9 cellular contexts compared by ENCODE assay signal in genomic region chr17:57995076-57995956, GRCh38. TPM values are rescaled to one million over a fixed set of nuclear protein-coding genes. Genes with fewer than 3 reads are reported as not detected.
A peak's percentile ranks its signal among the peaks of the same experiment; 100 is the strongest.
DNase-seq lines count a peak whose midpoint lies in the region; ATAC-seq, FAIRE-seq and TF ChIP-seq lines count a peak whose summit lies in the region.
"Had no signal": no experiment of that assay in that cellular context is flagged by ENCODE, and none has a peak within 500 bp of the region (broad histone marks: within the 10 kb centered on the region; RNA-seq: fewer than 3 reads in every experiment).

No MANE protein-coding gene starts in this region.

- H3K18ac ChIP-seq in H1 (ENCODE audit: extremely low read depth, low read length) (no peak overlapping the region), mesendoderm (ENCODE audit: low read length) (no peak overlapping the region)

- no peak overlapping the region for H3K23ac ChIP-seq in H1 (ENCODE audit: insufficient read length)
- H3K23ac ChIP-seq in mesendoderm (ENCODE audit: low read length): no peak overlapping the region

- POLR2A ChIA-PET in H1 (lab: Charles Lee; ENCODE audit: partially characterized antibody): interaction anchor here (1.0 to 28.0 kb wide), 14 partner anchors 8 to 162 kb away, joined by 3 to 672 read pairs (median 9); partner anchors contain the start of genes DYNLL2, MRPS23 and SRSF1

- H3K27me3 ChIP-seq in H1 (replicated peaks in 1 of 4; ENCODE audit: control insufficient read depth in 3 of 4, extremely low read depth in 1 of 4, insufficient read depth in 3 of 4, low read length in 3 of 4): no peaks in the 10 kb centered on the region
- no peaks in the 10 kb centered on the region for H3K27me3 ChIP-seq in mesendoderm (ENCODE audit: insufficient read depth, low read length, poor library complexity)

- CTCF ChIA-PET in H1 (lab: Charles Lee; ENCODE audit: partially characterized antibody): interaction anchor here (0.6 to 15.0 kb wide), 31 partner anchors 9 to 255 kb away, joined by 3 to 384 read pairs (median 4); partner anchors contain the start of genes MRPS23 and SRSF1

- DNase-seq in NCI-H1417 (lab: John Stamatoyannopoulos, UW) (peak; percentile 67 to 89 (median 68)), NCI-H1417 treated with DMSO at 0.1 percent for 48 hours (lab: John Stamatoyannopoulos, UW) (no peak), NCI-H526 treated with DMSO at 0.1 percent for 48 hours (lab: John Stamatoyannopoulos, UW) (peak; percentile 62), H1 (ENCODE audit: low read depth in 1 of 2, low spot score in 2 of 2) (no peak), mesendoderm (peak; percentile 91)
- DNase-seq in activated CD4-positive, alpha-beta T cell treated with anti-CD3 and anti-CD28 coated beads, Interleukin-2, amount 50 U/mL, for 1 hour: peak; percentile 46
- DNase-seq in stimulated activated naive CD4-positive, alpha-beta T cell (lab: John Stamatoyannopoulos, UW): peak in 5 of 6 experiments; percentile 14 to 59 (median 37)

- H2AK5ac ChIP-seq in H1 (ENCODE audit: low read depth, low read length) (no peak overlapping the region), mesendoderm (ENCODE audit: low read length) (no peak overlapping the region)

- no peak overlapping the region for H4K5ac ChIP-seq in H1 (ENCODE audit: insufficient read length, low read depth, low read length)
- H4K5ac ChIP-seq in mesendoderm (ENCODE audit: low read length): no peak overlapping the region

- no peak overlapping the region for H4K8ac ChIP-seq in H1 (ENCODE audit: extremely low read depth, insufficient read depth, low read length)
- no peak overlapping the region for H4K8ac ChIP-seq in mesendoderm (ENCODE audit: low read depth, low read length)

- H2AFZ ChIP-seq in H1 (ENCODE audit: low read length): no peak overlapping the region

- no peak overlapping the region for H3K56ac ChIP-seq in H1 (replicated peaks; ENCODE audit: insufficient read length, low read depth, low read length)
- no peak overlapping the region for H3K56ac ChIP-seq in mesendoderm (ENCODE audit: low read length)

- no peak for FAIRE-seq in H1 (lab: Jason Lieb, UNC)
- FAIRE-seq: A204.1 had no signal

- no peak overlapping the region for H2BK20ac ChIP-seq in H1 (ENCODE audit: low read length)

- H4K20me1 ChIP-seq in H1 (replicated peaks in 1 of 2; ENCODE audit: control insufficient read depth in 1 of 2, insufficient read depth in 2 of 2, low read length in 2 of 2): peaks cover 0 to 6% of the 10 kb centered on the region in 2 experiments

- H3K9ac ChIP-seq in H1 (replicated peaks in 1 of 4; ENCODE audit: extremely low read depth in 1 of 4, low read depth in 3 of 4, low read length in 3 of 4): no peak overlapping the region
- no peak overlapping the region for H3K9ac ChIP-seq in mesendoderm (ENCODE audit: low read length)

- H2BK12ac ChIP-seq in H1 (ENCODE audit: low read depth, low read length): no peak overlapping the region

- H2BK5ac ChIP-seq in H1 (ENCODE audit: low read depth, low read length) (no peak overlapping the region), mesendoderm (ENCODE audit: low read length) (no peak overlapping the region)

- H3K4me1 ChIP-seq in H1 (replicated peaks in 1 of 4; ENCODE audit: control insufficient read depth in 3 of 4, insufficient read depth in 4 of 4, low read length in 3 of 4) (peaks cover 0 to 9% (median 0%) of the 10 kb centered on the region in 4 experiments; a peak in 1 of 7 replicates), mesendoderm (ENCODE audit: control insufficient read depth, low read depth, low read length) (no peaks in the 10 kb centered on the region)

- H2BK120ac ChIP-seq in H1 (replicated peaks; ENCODE audit: low read depth, low read length): no peak overlapping the region
- no peak overlapping the region for H2BK120ac ChIP-seq in mesendoderm (ENCODE audit: low read depth, low read length)

- H3K79me1 ChIP-seq in H1 (ENCODE audit: low read depth, low read length) (no peaks in the 10 kb centered on the region), mesendoderm (ENCODE audit: low read length) (no peaks in the 10 kb centered on the region)

- peak; percentile 50 to 76 for TF ChIP-seq POLR2A in H1 (IDR thresholded peaks at IDR 0.05; ENCODE audit: control extremely low read depth in 1 of 2, low read depth in 2 of 2, low read length in 2 of 2)

- H3K9me3 ChIP-seq in H1 (ENCODE audit: insufficient read depth in 2 of 2, low read depth in 1 of 2, low read length in 1 of 2): no peaks in the 10 kb centered on the region

- no peak for TF ChIP-seq EP300 in H1 (IDR thresholded peaks at IDR 0.05; ENCODE audit: borderline replicate concordance in 1 of 2, low read depth in 2 of 2, low read length in 2 of 2)

- H3K36me3 ChIP-seq in H1 (ENCODE audit: control insufficient read depth in 2 of 4, insufficient read depth in 4 of 4, low read length in 3 of 4) (peaks cover 0 to 24% (median 10%) of the 10 kb centered on the region in 4 experiments; a peak in 3 of 8 replicates), mesendoderm (ENCODE audit: control insufficient read depth, insufficient read depth, low read length) (peaks cover 3% of the 10 kb centered on the region)

- H3K4me3 ChIP-seq in H1 (ENCODE audit: extremely low read depth in 1 of 4, insufficient read depth in 2 of 4, low read depth in 3 of 4, low read length in 4 of 4) (no peak overlapping the region), mesendoderm (ENCODE audit: low read length) (no peak overlapping the region)

- WGBS in H1 (ENCODE audit: extremely low coverage in 1 of 2, insufficient coverage in 1 of 2, insufficient read length in 1 of 2, insufficient replicate concordance in 2 of 2, low coverage in 1 of 2, low lambda C conversion rate in 2 of 2, missing lambda C conversion rate in 1 of 2), 2 experiments: 70% methylated on average over 4 of the region's 4 CpGs; no CpG with 5 or more reads in 1 of the 2 experiments
- no CpG with 5 or more reads among the region's 4 CpGs for WGBS in mesendoderm (ENCODE audit: extremely low coverage, insufficient coverage, low lambda C conversion rate)

- H2BK15ac ChIP-seq in H1 (ENCODE audit: low read length) (no peak overlapping the region), mesendoderm (replicated peaks; ENCODE audit: low read depth) (no peak overlapping the region)

- H3K4ac ChIP-seq in H1 (replicated peaks; ENCODE audit: insufficient read length, low read depth, low read length) (no peak overlapping the region), mesendoderm (ENCODE audit: low read depth, low read length) (no peak overlapping the region)

- TF ChIP-seq CTCF in H1 (IDR thresholded peaks at IDR 0.05; ENCODE audit: control extremely low read depth in 1 of 3, insufficient read depth in 1 of 3, low read depth in 1 of 3, low read length in 3 of 3): peak; percentile 17 to 74 (median 67)

- TF ChIP-seq RAD21 in H1 (IDR thresholded peaks at IDR 0.05 in 1 of 2, conservative IDR thresholded peaks at IDR 0.05 in 1 of 2; ENCODE audit: low read depth in 2 of 2, low read length in 2 of 2): peak; percentile 79 to 84

- H3K4me2 ChIP-seq in H1 (ENCODE audit: insufficient read depth in 1 of 2, low read depth in 2 of 2, low read length in 2 of 2) (no peak overlapping the region), mesendoderm (ENCODE audit: low read length) (no peak overlapping the region)

- no peak overlapping the region for H4K91ac ChIP-seq in H1 (replicated peaks; ENCODE audit: insufficient read length, low read length)

- H3K14ac ChIP-seq in H1 (ENCODE audit: insufficient read length): no peak overlapping the region

- H3K27ac ChIP-seq in H1 (ENCODE audit: low read depth, low read length): no peak overlapping the region
- no peak overlapping the region for H3K27ac ChIP-seq in mesendoderm (ENCODE audit: low read depth, low read length)

- H3K23me2 ChIP-seq in H1 (ENCODE audit: low read depth, low read length): no peaks in the 10 kb centered on the region

- peak; percentile 50 for ATAC-seq in HG03378 (IDR thresholded peaks at IDR 0.05; ENCODE audit: unreplicated experiment)

- H3K79me2 ChIP-seq in H1 (ENCODE audit: control insufficient read depth in 1 of 2, insufficient read depth in 2 of 2, low read length in 2 of 2) (0 out of 4 replicates have a peak, but pooled peaks cover 0 to 3% of the 10 kb centered on the region in 2 experiments), mesendoderm (ENCODE audit: control insufficient read depth, insufficient read depth, low read length) (no peaks in the 10 kb centered on the region)

RNA-seq across cellular contexts. Expression of gene VEZF1, which starts 7.3 kb away (rescaled TPM):
- total RNA-seq in H1 (2021; fragmentation: NEBNext Ultra II Directional; extraction: Animal tissue kit (Norgen Biotek cat#: 25700)): 56.7 and 61.9 TPM in 2 replicates
- polyA plus RNA-seq in H1 (2011; rRNA removed): 21.5 and 28.9 TPM in 2 replicates
- 25.3 TPM for polyA plus RNA-seq in H1 (2011; cell fraction: cytosol; rRNA removed)
- 29.8 TPM for polyA plus RNA-seq in H1 (2011; cell fraction: nucleus; rRNA removed)
- 33.3 to 43.5 TPM (median 39.8 TPM) in 4 replicates for polyA plus RNA-seq in H1 (2012, experiment 1 of 2)
- 5.7 TPM for polyA plus RNA-seq in H1 (2012, experiment 2 of 2)
- polyA plus RNA-seq in H1 (2013, experiment 1 of 2): 39.2 TPM
- 38.4 TPM for polyA plus RNA-seq in H1 (2013, experiment 2 of 2)
- 81.4 and 108 TPM in 2 replicates for polyA minus RNA-seq in H1 (2011; rRNA and poly(A)+ RNA removed)
- polyA minus RNA-seq in H1 (2011; cell fraction: cytosol; rRNA and poly(A)+ RNA removed): 35.6 TPM
- polyA minus RNA-seq in H1 (2011; cell fraction: nucleus; rRNA and poly(A)+ RNA removed): 51.1 TPM
- polyA plus RNA-seq in mesendoderm (2013, experiment 1 of 2): 43.9 TPM
- 44.0 TPM for polyA plus RNA-seq in mesendoderm (2013, experiment 2 of 2)

RNA-seq across cellular contexts. Expression of gene SRSF1, which starts 11.7 kb away (rescaled TPM):
- total RNA-seq in H1 (2021; fragmentation: NEBNext Ultra II Directional; extraction: Animal tissue kit (Norgen Biotek cat#: 25700)): 429 and 433 TPM in 2 replicates
- polyA plus RNA-seq in H1 (2011; rRNA removed): 149 and 300 TPM in 2 replicates
- 280 TPM for polyA plus RNA-seq in H1 (2011; cell fraction: cytosol; rRNA removed)
- polyA plus RNA-seq in H1 (2011; cell fraction: nucleus; rRNA removed): 773 TPM
- polyA plus RNA-seq in H1 (2012, experiment 1 of 2): 330 to 434 TPM (median 366 TPM) in 4 replicates
- polyA plus RNA-seq in H1 (2012, experiment 2 of 2): 60.0 TPM
- polyA plus RNA-seq in H1 (2013, experiment 1 of 2): 237 TPM
- polyA plus RNA-seq in H1 (2013, experiment 2 of 2): 241 TPM
- 349 and 397 TPM in 2 replicates for polyA minus RNA-seq in H1 (2011; rRNA and poly(A)+ RNA removed)
- 389 TPM for polyA minus RNA-seq in H1 (2011; cell fraction: cytosol; rRNA and poly(A)+ RNA removed)
- polyA minus RNA-seq in H1 (2011; cell fraction: nucleus; rRNA and poly(A)+ RNA removed): 594 TPM
- polyA plus RNA-seq in mesendoderm (2013, experiment 1 of 2): 461 TPM
- 462 TPM for polyA plus RNA-seq in mesendoderm (2013, experiment 2 of 2)

RNA-seq across cellular contexts. Expression of gene CUEDC1, which starts 40.1 kb away (rescaled TPM):
- 7.8 and 10.7 TPM in 2 replicates for total RNA-seq in H1 (2021; fragmentation: NEBNext Ultra II Directional; extraction: Animal tissue kit (Norgen Biotek cat#: 25700))
- 4.0 and 6.7 TPM in 2 replicates for polyA plus RNA-seq in H1 (2011; rRNA removed)
- polyA plus RNA-seq in H1 (2011; cell fraction: cytosol; rRNA removed): 5.2 TPM
- polyA plus RNA-seq in H1 (2011; cell fraction: nucleus; rRNA removed): 12.0 TPM
- polyA plus RNA-seq in H1 (2012, experiment 1 of 2): 3.4 to 9.6 TPM (median 7.3 TPM) in 4 replicates
- 4.9 TPM for polyA plus RNA-seq in H1 (2012, experiment 2 of 2)
- polyA plus RNA-seq in H1 (2013, experiment 1 of 2): 5.8 TPM
- polyA plus RNA-seq in H1 (2013, experiment 2 of 2): 5.8 TPM
- 4.1 and 5.1 TPM in 2 replicates for polyA minus RNA-seq in H1 (2011; rRNA and poly(A)+ RNA removed)
- 2.2 TPM for polyA minus RNA-seq in H1 (2011; cell fraction: cytosol; rRNA and poly(A)+ RNA removed)
- 4.1 TPM for polyA minus RNA-seq in H1 (2011; cell fraction: nucleus; rRNA and poly(A)+ RNA removed)
- polyA plus RNA-seq in mesendoderm (2013, experiment 1 of 2): 7.0 TPM
- 7.6 TPM for polyA plus RNA-seq in mesendoderm (2013, experiment 2 of 2)

Comparison
In these comparisons a context has a peak if more than half of its experiments do, and no peak if none do; other contexts are left out.
1. DNase-seq: peak in NCI-H1417 (3 of 3), NCI-H526 treated with DMSO at 0.1 percent for 48 hours (single experiment), activated CD4-positive, alpha-beta T cell treated with anti-CD3 and anti-CD28 coated beads, Interleukin-2, amount 50 U/mL, for 1 hour (single experiment), mesendoderm (single experiment) and stimulated activated naive CD4-positive, alpha-beta T cell (5 of 6); none in NCI-H1417 treated with DMSO at 0.1 percent for 48 hours (single experiment) and H1 (0 of 2).